Comparison of ENCODE assay signal across 23 cellular contexts in genomic region chr22:29456211-29456671, GRCh38. TPM values are rescaled to one million over a fixed set of nuclear protein-coding genes. Genes with fewer than 3 reads are reported as not detected.
DNase-seq lines count a peak whose midpoint lies in the region; TF ChIP-seq lines count a peak whose summit lies in the region.
"Had no signal": no experiment of that assay in that cellular context is flagged by ENCODE, and none has a peak within 500 bp of the region (broad histone marks: within the 10 kb centered on the region; RNA-seq: fewer than 3 reads in every experiment).

No MANE protein-coding gene starts in this region.

- H3K9me2 ChIP-seq in GM23248 (ENCODE audit: insufficient read depth), result no peaks in the 10 kb centered on the region

- TF ChIP-seq POLR2A in esophagus squamous epithelium (IDR thresholded peaks at IDR 0.05), result no peak

- no peak overlapping the region for H3K4me2 ChIP-seq in GM23248 (ENCODE audit: unreplicated experiment)

- TF ChIP-seq CTCF in brain microvascular endothelial cell (IDR thresholded peaks at IDR 0.05; ENCODE audit: low read depth, low read length, missing control alignments) (no peak), esophagus squamous epithelium (IDR thresholded peaks at IDR 0.05) (no peak)

- WGBS in GM23248 (ENCODE audit: low coverage in 1 of 2, low lambda C conversion rate in 2 of 2, missing lambda C conversion rate in 2 of 2), 2 experiments, result 70% methylated on average over 9 of the region's 9 CpGs
- 83 to 84% methylated on average over 2 to 9 of the region's 9 CpGs for WGBS in esophagus squamous epithelium, 2 donors

- H3K27me3 ChIP-seq in GM23248 (replicated peaks; ENCODE audit: insufficient read depth) (no peaks in the 10 kb centered on the region), brain microvascular endothelial cell (replicated peaks) (no peaks in the 10 kb centered on the region), esophagus squamous epithelium (no peaks in the 10 kb centered on the region)
- H3K27me3 ChIP-seq: colonic mucosa had no signal

- intact Hi-C loops in posterior vena cava (cut with DNase I), result no loop called here
- intact Hi-C loops in esophagus squamous epithelium (cut with DNase I), result no loop called here

- peak; percentile 34 for DNase-seq in GM23248
- peak; percentile 86 for DNase-seq in brain microvascular endothelial cell
- DNase-seq in left kidney (ENCODE audit: low read depth, low spot score), result peak; percentile 88
- DNase-seq in posterior vena cava (ENCODE audit: low spot score), result peak; percentile 50
- DNase-seq in esophagus squamous epithelium (lab: John Stamatoyannopoulos, UW), result no peak
- no peak for DNase-seq in H4 (ENCODE audit: low spot score)
- DNase-seq in stimulated activated CD4-positive, alpha-beta T cell treated with anti-CD3 and anti-CD28 coated beads, Interleukin-4, amount 100 ng/mL, for 4 hours, result no peak
- DNase-seq in activated CD8-positive, alpha-beta memory T cell treated with anti-CD3 and anti-CD28 coated beads, Interleukin-2, amount 50 U/mL, for 48 hours, result no peak
- DNase-seq: activated CD4-positive, alpha-beta T cell treated with anti-CD3 and anti-CD28 coated beads, Interleukin-2, amount 10 ng/mL, durations not matched to agents 7 days and 5 days; activated CD8-positive, alpha-beta memory T cell treated with anti-CD3 and anti-CD28 coated beads, Interleukin-2, amount 10 ng/mL, durations not matched to agents 7 days and 5 days; C1 segment of cervical spinal cord; colonic mucosa; H9; MM.1S; NCI-H2171 treated with DMSO at 0.1 percent for 48 hours; NCI-H524 treated with DMSO at 0.1 percent for 48 hours; stimulated activated naive CD4-positive, alpha-beta T cell treated with Interleukin-2 at 50 U/mL for 16 hours had no signal

- no peaks in the 10 kb centered on the region for H3K36me3 ChIP-seq in GM23248 (ENCODE audit: low read depth)
- H3K36me3 ChIP-seq in brain microvascular endothelial cell (replicated peaks), result no peaks in the 10 kb centered on the region
- H3K36me3 ChIP-seq in esophagus squamous epithelium, result no peaks in the 10 kb centered on the region
- H3K36me3 ChIP-seq: colonic mucosa, prostate gland had no signal

- no peaks in the 10 kb centered on the region for H4K20me1 ChIP-seq in GM23248 (ENCODE audit: insufficient read depth)

- in situ Hi-C loops in GM23248 (cut with MboI), result loop anchor here (25.0 kb wide), 1 partner anchor 94 kb away; no protein-coding TSS in a partner anchor
- in situ Hi-C loops in brain microvascular endothelial cell (cut with HindIII; ENCODE audit: low pct_ligation_motif_present, low sequenced_read_pairs), result no loop called here

- H3K27ac ChIP-seq in GM23248, result no peak overlapping the region
- peak overlapping the region; percentile 66 for H3K27ac ChIP-seq in brain microvascular endothelial cell
- no peak overlapping the region for H3K27ac ChIP-seq in esophagus squamous epithelium
- H3K27ac ChIP-seq: colonic mucosa, prostate gland had no signal

- no peak overlapping the region for H3K9ac ChIP-seq in GM23248

- H3K4me1 ChIP-seq in GM23248 (ENCODE audit: insufficient read depth) (no peaks in the 10 kb centered on the region), esophagus squamous epithelium (no peaks in the 10 kb centered on the region)
- H3K4me1 ChIP-seq: colonic mucosa had no signal

- H2AFZ ChIP-seq in GM23248, result no peak overlapping the region

- H3F3A ChIP-seq in GM23248 (ENCODE audit: insufficient read depth), result no peaks in the 10 kb centered on the region

- H3K79me2 ChIP-seq in GM23248 (ENCODE audit: insufficient read depth), result no peaks in the 10 kb centered on the region

- H3K9me3 ChIP-seq in GM23248 (ENCODE audit: low read depth), result no peaks in the 10 kb centered on the region
- H3K9me3 ChIP-seq in esophagus squamous epithelium, result no peaks in the 10 kb centered on the region
- H3K9me3 ChIP-seq: colonic mucosa, prostate gland had no signal

- H3K4me3 ChIP-seq in GM23248 (no peak overlapping the region), brain microvascular endothelial cell (ENCODE audit: low read depth, low read length) (no peak overlapping the region), esophagus squamous epithelium (no peak overlapping the region)
- H3K4me3 ChIP-seq: colonic mucosa, prostate gland, skin epidermis had no signal

RNA-seq across cellular contexts. Expression of gene RFPL1, which starts 17.9 kb away (rescaled TPM):
- not detected in 2 replicates for total RNA-seq in GM23248 (2014; rRNA removed; shearing (Covaris generic))
- 0.13 TPM in 1 of 2 replicates, not detected in the other for polyA plus RNA-seq in GM23248 (2016; fragmentation: Nextera tagmentation; extraction: Ambion mirVana)
- not detected for total RNA-seq in posterior vena cava
- total RNA-seq in esophagus squamous epithelium, result not detected
- 0.08 TPM in 1 of 2 replicates, not detected in the other for total RNA-seq in H4 (2014; rRNA removed; shearing (Covaris generic))
- total RNA-seq: activated CD4-positive, alpha-beta T cell treated with anti-CD3 and anti-CD28 coated beads, Interleukin-2, amount 10 ng/mL, durations not matched to agents 7 days and 5 days; activated CD8-positive, alpha-beta memory T cell treated with anti-CD3 and anti-CD28 coated beads, Interleukin-2, amount 10 ng/mL, durations not matched to agents 7 days and 5 days; colonic mucosa; H9; mesenteric fat pad; natural killer cell treated with Interleukin-12 subunit alpha and Interleukin-12 subunit beta and Interleukin-15 and Interleukin-18, amount 100 ng/mL, for 72 hours; RPMI7951; SK-MEL-5 had no signal

RNA-seq across cellular contexts. Expression of gene NEFH, which starts 23.8 kb away (rescaled TPM):
- 0.51 and 0.65 TPM in 2 replicates for total RNA-seq in GM23248 (2014; rRNA removed; shearing (Covaris generic))
- polyA plus RNA-seq in GM23248 (2016; fragmentation: Nextera tagmentation; extraction: Ambion mirVana), result 2.2 and 2.5 TPM in 2 replicates
- total RNA-seq in posterior vena cava, result under 1 TPM; 0.33 to 0.42 TPM
- under 1 TPM in 2 of 4 donors, not detected in 2; 0.44 to 0.95 TPM for total RNA-seq in esophagus squamous epithelium
- not detected in 2 replicates for total RNA-seq in H4 (2014; rRNA removed; shearing (Covaris generic))

Comparison
In these comparisons a context has a peak if more than half of its experiments do, and no peak if none do; other contexts are left out.
1. DNase-seq: peak in GM23248 (single experiment), brain microvascular endothelial cell (single experiment), left kidney (single experiment) and posterior vena cava (single experiment); none in esophagus squamous epithelium (single experiment), H4 (single experiment), stimulated activated CD4-positive, alpha-beta T cell treated with anti-CD3 and anti-CD28 coated beads, Interleukin-4, amount 100 ng/mL, for 4 hours (0 of 2) and activated CD8-positive, alpha-beta memory T cell treated with anti-CD3 and anti-CD28 coated beads, Interleukin-2, amount 50 U/mL, for 48 hours (single experiment).